ENCODE assay signal across 8 cellular contexts in genomic region chr21:46667735-46668380, GRCh38. TPM values are rescaled to one million over a fixed set of nuclear protein-coding genes. Genes with fewer than 3 reads are reported as not detected.
DNase-seq lines count a peak whose midpoint lies in the region; ATAC-seq lines count a peak whose summit lies in the region.

No MANE protein-coding gene starts in this region.

- no peaks in the 10 kb centered on the region for H3K27me3 ChIP-seq in iPS DF 6.9 (ENCODE audit: control insufficient read depth, insufficient read depth, low read length)
- peaks cover 18% of the 10 kb centered on the region for H3K27me3 ChIP-seq in skeletal muscle satellite cell (ENCODE audit: control insufficient read depth, insufficient read depth, low read length)

- DNase-seq in NCI-H82 (lab: John Stamatoyannopoulos, UW) (peak; percentile 74), NCI-H82 treated with DMSO at 0.1 percent for 48 hours (lab: John Stamatoyannopoulos, UW; ENCODE audit: unreplicated experiment) (no peak), NCI-H1092 (lab: John Stamatoyannopoulos, UW) (peak; percentile 41), iPS DF 6.9 (ENCODE audit: low read depth, low spot score) (no peak), middle frontal gyrus (ENCODE audit: extremely low spot score, low spot score) (no peak), pons (ENCODE audit: low spot score) (no peak)
- DNase-seq in activated naive CD4-positive, alpha-beta T cell treated with anti-CD3 and anti-CD28 coated beads, Interleukin-2, amount 50 U/mL, for 72 hours (ENCODE audit: low spot score in 2 of 2) = peak in 1 of 2 donors; percentile 30

- H3K36me3 Mint-ChIP-seq in activated naive CD4-positive, alpha-beta T cell treated with anti-CD3 and anti-CD28 coated beads, Interleukin-2, amount 50 U/mL, for 72 hours = no peaks in the 10 kb centered on the region

- H3K4me1 ChIP-seq in iPS DF 6.9 (ENCODE audit: control insufficient read depth, insufficient read depth, low read length) (peaks cover 1% of the 10 kb centered on the region; the same call in 1 of the 2 replicates), skeletal muscle satellite cell (ENCODE audit: control insufficient read depth, insufficient read depth, low read length) (peaks cover 15% of the 10 kb centered on the region)

- H3K4me3 ChIP-seq in iPS DF 6.9 (ENCODE audit: low read length) (peak overlapping the region; percentile 49; the same call in 1 of the 2 replicates), skeletal muscle satellite cell (ENCODE audit: low read length) (peak overlapping the region; percentile 69)

- no CpG with 5 or more reads among the region's 55 CpGs for WGBS in iPS DF 6.9 (ENCODE audit: insufficient coverage, insufficient read length)

- no peak overlapping the region for H3K27ac ChIP-seq in iPS DF 6.9 (ENCODE audit: low read length)

- H3K9me3 Mint-ChIP-seq in activated naive CD4-positive, alpha-beta T cell treated with anti-CD3 and anti-CD28 coated beads, Interleukin-2, amount 50 U/mL, for 72 hours = no peaks in the 10 kb centered on the region

- no peak overlapping the region for H3K27ac Mint-ChIP-seq in activated naive CD4-positive, alpha-beta T cell treated with anti-CD3 and anti-CD28 coated beads, Interleukin-2, amount 50 U/mL, for 72 hours

- H3K36me3 ChIP-seq in iPS DF 6.9 (ENCODE audit: control insufficient read depth, insufficient read depth, low read length) (no peaks in the 10 kb centered on the region), skeletal muscle satellite cell (ENCODE audit: insufficient read depth, low read length) (peaks cover 15% of the 10 kb centered on the region)

- ATAC-seq in activated naive CD4-positive, alpha-beta T cell treated with anti-CD3 and anti-CD28 coated beads, Interleukin-2, amount 50 U/mL, for 72 hours = peak; percentile 51 to 56

- no peaks in the 10 kb centered on the region for H3K9me3 ChIP-seq in iPS DF 6.9 (ENCODE audit: control insufficient read depth, insufficient read depth, low read length)
- H3K9me3 ChIP-seq in skeletal muscle satellite cell (replicated peaks; ENCODE audit: low read length) = no peaks in the 10 kb centered on the region

- H3K9ac ChIP-seq in skeletal muscle satellite cell (ENCODE audit: low read depth, low read length) = peak overlapping the region; percentile 51

- H3K4me2 ChIP-seq in skeletal muscle satellite cell (ENCODE audit: low read length) = peak overlapping the region; percentile 83

RNA-seq across cellular contexts. Expression of gene PRMT2, which starts 32.4 kb away (rescaled TPM):
- 100 to 1,000 TPM in 1 of 2 donors, 10 to 100 TPM in 1; 69.0 to 116 TPM for total RNA-seq in activated naive CD4-positive, alpha-beta T cell treated with anti-CD3 and anti-CD28 coated beads, Interleukin-2, amount 50 U/mL, for 72 hours
- 66.4 and 86.4 TPM in 2 replicates for total RNA-seq in skeletal muscle satellite cell (2012; rRNA removed)

Comparison
In these comparisons a context has a peak if more than half of its experiments do, and no peak if none do; other contexts are left out.
1. DNase-seq: peak in NCI-H82 (single experiment) and NCI-H1092 (single experiment); none in NCI-H82 treated with DMSO at 0.1 percent for 48 hours (single experiment), iPS DF 6.9 (single experiment), middle frontal gyrus (single experiment) and pons (single experiment).